27 cellular contexts compared by ENCODE assay signal in genomic region chr6:104324305-104324704, GRCh38.
"Had no signal": no experiment of that assay in that cellular context is flagged by ENCODE, and none has a peak within 500 bp of the region (broad histone marks: within the 10 kb centered on the region; RNA-seq: fewer than 3 reads in every experiment).

No MANE protein-coding gene starts in this region.

- H3K27ac Mint-ChIP-seq: dendritic cell treated with granulocyte-macrophage colony-stimulating factor and Interleukin-4, amounts not matched to agents 40 ng/mL and 50 ng/mL, for 4 days; naive thymus-derived CD4-positive, alpha-beta T cell; nephron progenitor cell; stimulated activated memory B cell treated with anti-CD40 and anti-IgM and Interleukin-4, amounts not matched to agents 10 μg/mL and 1 μg/mL and 100 μg/mL, for 72 hours; type B pancreatic cell had no signal

- H3K36me3 ChIP-seq: esophagus squamous epithelium, heart right ventricle, left lung, ovary, spleen, tibial artery had no signal

- H3K9me3 ChIP-seq: esophagus squamous epithelium, heart right ventricle, left lung, ovary, psoas muscle, spleen, testis, tibial artery had no signal

- H3K27ac ChIP-seq: esophagus squamous epithelium, heart right ventricle, left lung, ovary, psoas muscle, skin epidermis, spleen, testis, tibial artery had no signal

- H3K27me3 ChIP-seq: esophagus squamous epithelium, left lung, ovary, spleen, testis, tibial artery had no signal

- H3K4me1 Mint-ChIP-seq: naive thymus-derived CD4-positive, alpha-beta T cell; nephron progenitor cell; stimulated activated memory B cell treated with anti-CD40 and anti-IgM and Interleukin-4, amounts not matched to agents 10 μg/mL and 1 μg/mL and 100 μg/mL, for 72 hours had no signal

- H3K4me3 Mint-ChIP-seq: dendritic cell treated with granulocyte-macrophage colony-stimulating factor and Interleukin-4, amounts not matched to agents 40 ng/mL and 50 ng/mL, for 4 days; naive thymus-derived CD4-positive, alpha-beta T cell; nephron progenitor cell; stimulated activated memory B cell treated with anti-CD40 and anti-IgM and Interleukin-4, amounts not matched to agents 10 μg/mL and 1 μg/mL and 100 μg/mL, for 72 hours; type B pancreatic cell had no signal

- ATAC-seq: heart right ventricle; left cardiac atrium; left lung; naive thymus-derived CD4-positive, alpha-beta T cell; psoas muscle; right cardiac atrium; stimulated activated memory B cell treated with anti-CD40 and anti-IgM and Interleukin-4, amounts not matched to agents 10 μg/mL and 1 μg/mL and 100 μg/mL, for 72 hours; stimulated activated naive CD8-positive, alpha-beta T cell treated with anti-CD3 and anti-CD28 coated beads, Interleukin-15, Interleukin-2, amounts not matched to agents 100 U/mL and 50 U/mL, for 24 hours had no signal

- H3K27me3 Mint-ChIP-seq: stimulated activated memory B cell treated with anti-CD40 and anti-IgM and Interleukin-4, amounts not matched to agents 10 μg/mL and 1 μg/mL and 100 μg/mL, for 72 hours had no signal

- DNase-seq: effector memory CD4-positive, alpha-beta T cell; esophagus squamous epithelium; foreskin melanocyte; glutamatergic neuron; heart right ventricle; hippocampal formation; left cardiac atrium; left lung; mesendoderm; midbrain; naive thymus-derived CD4-positive, alpha-beta T cell; nephron progenitor cell; occipital lobe; ovary; posterior cingulate gyrus; psoas muscle; right cardiac atrium; spleen; stimulated activated CD4-positive, alpha-beta T cell treated with anti-CD3 and anti-CD28 coated beads, Interleukin-4, amount 100 ng/mL, for 4 hours; stimulated activated naive CD8-positive, alpha-beta T cell treated with anti-CD3 and anti-CD28 coated beads, Interleukin-15, Interleukin-2, amounts not matched to agents 100 U/mL and 50 U/mL, for 24 hours; substantia nigra; testis; tibial artery had no signal

- H3K4me3 ChIP-seq: esophagus squamous epithelium, heart right ventricle, left lung, ovary, psoas muscle, skin epidermis, spleen, testis, tibial artery had no signal

- H3K36me3 Mint-ChIP-seq: naive thymus-derived CD4-positive, alpha-beta T cell; stimulated activated memory B cell treated with anti-CD40 and anti-IgM and Interleukin-4, amounts not matched to agents 10 μg/mL and 1 μg/mL and 100 μg/mL, for 72 hours; type B pancreatic cell had no signal

- H3K9me3 Mint-ChIP-seq: dendritic cell treated with granulocyte-macrophage colony-stimulating factor and Interleukin-4, amounts not matched to agents 40 ng/mL and 50 ng/mL, for 4 days; nephron progenitor cell; stimulated activated memory B cell treated with anti-CD40 and anti-IgM and Interleukin-4, amounts not matched to agents 10 μg/mL and 1 μg/mL and 100 μg/mL, for 72 hours; type B pancreatic cell had no signal

- H3K4me1 ChIP-seq: left lung, psoas muscle, testis had no signal
